Comparison of ENCODE assay signal across 1 cellular context in the genomic region with DNA sequence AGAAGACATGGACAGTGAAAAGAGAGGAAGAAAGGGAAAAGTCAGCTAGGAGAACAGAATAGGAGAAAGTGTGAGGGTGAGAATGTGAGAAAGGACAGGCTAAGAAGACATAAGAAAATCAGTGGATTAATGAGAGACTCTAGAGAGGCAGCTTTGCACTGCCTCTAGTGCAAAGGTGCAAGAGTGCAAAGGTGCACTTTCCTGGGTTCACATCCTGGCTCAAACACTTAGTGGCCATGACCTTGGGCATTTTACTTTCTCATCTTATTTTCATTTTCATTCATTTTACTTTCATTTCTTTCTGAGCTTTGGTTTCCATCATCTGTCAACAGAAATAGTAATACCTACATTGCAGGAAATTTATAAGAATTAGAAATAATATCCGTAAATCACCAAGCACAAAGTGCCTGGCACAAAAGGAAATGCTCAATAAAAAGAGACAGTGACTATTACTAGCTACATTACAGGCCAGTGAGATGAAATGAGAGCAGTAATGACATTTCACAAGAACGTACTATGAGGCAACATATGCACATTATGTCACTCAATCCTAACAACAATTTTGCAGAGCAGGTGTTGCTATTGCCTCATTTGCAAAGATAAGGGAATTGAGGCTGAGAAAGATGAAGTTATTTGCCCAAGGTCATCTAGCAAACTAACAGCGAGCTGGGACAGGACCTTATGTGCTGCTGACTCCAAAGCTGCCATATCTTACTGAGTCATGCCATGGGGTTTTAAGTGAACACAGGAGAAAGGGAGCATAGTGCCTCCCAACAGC.
TF ChIP-seq lines count a peak whose summit lies in the region.

No MANE protein-coding gene starts in this region.

TF ChIP-seq in HepG2, 621 proteins besides CTCF, POLR2A, EP300 and RAD21 (continued from another document):
- no peak for TF ChIP-seq CREBL2 (CRISPR knock-in tag; IDR thresholded peaks at IDR 0.05; ENCODE audit: borderline replicate concordance)
- TF ChIP-seq ZNF766 (CRISPR knock-in tag; IDR thresholded peaks at IDR 0.05; ENCODE audit: borderline replicate concordance): no peak
- no peak for TF ChIP-seq HNF4A (CRISPR knock-in tag; IDR thresholded peaks at IDR 0.05)
